In the genomic region with DNA sequence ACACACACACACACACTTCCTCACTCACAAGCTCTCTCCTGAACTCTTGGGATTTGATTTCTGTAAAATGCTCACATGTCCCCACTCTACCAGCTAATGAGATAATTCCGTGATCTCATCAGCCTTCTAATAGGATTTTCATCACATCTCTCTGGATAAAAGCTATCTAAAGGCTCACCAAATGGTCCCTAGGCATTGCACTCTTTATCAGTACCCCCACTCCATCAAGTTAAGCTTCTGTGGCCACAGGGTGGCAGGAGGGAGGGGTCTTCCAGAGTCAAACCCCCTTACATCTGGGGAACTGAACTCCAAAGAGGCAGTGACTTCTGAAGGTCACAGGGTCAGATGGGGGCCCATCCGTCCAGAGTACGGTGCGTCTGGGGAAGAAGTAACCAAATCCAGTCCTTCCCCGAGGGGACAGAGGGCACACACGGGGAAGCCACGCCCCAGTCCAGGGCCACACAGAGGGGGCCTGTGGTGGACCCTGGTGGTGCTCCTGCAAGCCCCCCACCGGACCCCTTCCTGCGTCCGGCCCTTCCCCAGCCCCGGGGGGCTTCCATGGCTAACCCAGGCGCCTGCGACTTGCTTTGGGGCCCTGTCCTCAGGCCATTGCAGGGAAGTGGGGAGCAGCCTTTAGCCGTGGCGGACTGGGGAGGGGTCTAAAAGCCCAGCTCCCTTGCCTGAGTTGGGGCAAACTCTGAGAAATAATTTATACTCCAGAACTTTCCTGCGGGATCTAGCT, we compare ENCODE assay signal across 26 cellular contexts. TPM values are rescaled to one million over a fixed set of nuclear protein-coding genes. Genes with fewer than 3 reads are reported as not detected.
"Had no signal": no experiment of that assay in that cellular context is flagged by ENCODE, and none has a peak within 500 bp of the region (broad histone marks: within the 10 kb centered on the region; RNA-seq: fewer than 3 reads in every experiment).

No MANE protein-coding gene starts in this region.

- H3K36me3 ChIP-seq: ascending aorta, esophagus muscularis mucosa, gastroesophageal sphincter, heart right ventricle, left lung, tibial nerve had no signal

- H3K36me3 Mint-ChIP-seq: activated naive CD4-positive, alpha-beta T cell treated with anti-CD3 and anti-CD28 coated beads, Interleukin-2, amount 50 U/mL, for 24 hours; naive B cell had no signal

- H3K4me1 ChIP-seq: ascending aorta had no signal

- H3K27me3 Mint-ChIP-seq: activated naive CD4-positive, alpha-beta T cell treated with anti-CD3 and anti-CD28 coated beads, Interleukin-2, amount 50 U/mL, for 24 hours had no signal

- H3K9me3 ChIP-seq: ascending aorta, esophagus muscularis mucosa, gastroesophageal sphincter, heart right ventricle, left lung, tibial nerve had no signal

- FAIRE-seq: urothelium cell line had no signal

- DNase-seq: activated CD4-positive, alpha-beta T cell treated with anti-CD3 and anti-CD28 coated beads, Interleukin-2, amount 50 U/mL, for 1 hour; activated gamma-delta T cell; effector CD8-positive, alpha-beta T cell; heart right ventricle; left lung; naive B cell; stimulated activated CD4-positive, alpha-beta T cell treated with anti-CD3 and anti-CD28 coated beads, Interleukin-12 subunit alpha, Interleukin-12 subunit beta, amount 100 ng/mL, for 4 hours; stimulated activated CD4-positive, alpha-beta T cell treated with anti-CD3 and anti-CD28 coated beads, Interleukin-1b, Interleukin-23, amount 100 ng/mL, for 48 hours; stimulated activated CD8-positive, alpha-beta memory T cell treated with anti-CD3 and anti-CD28 coated beads, Interleukin-4, amount 100 ng/mL, for 48 hours; stimulated activated naive CD4-positive, alpha-beta T cell; substantia nigra had no signal

- H3K27ac ChIP-seq: ascending aorta, esophagus muscularis mucosa, gastroesophageal sphincter, heart right ventricle, left lung, tibial nerve had no signal

- H3K4me3 Mint-ChIP-seq: activated naive CD4-positive, alpha-beta T cell treated with anti-CD3 and anti-CD28 coated beads, Interleukin-2, amount 50 U/mL, for 24 hours; naive B cell; neural crest cell had no signal

- H3K4me3 ChIP-seq: ascending aorta, esophagus muscularis mucosa, gastroesophageal sphincter, heart right ventricle, left lung, tibial nerve had no signal

- H3K27me3 ChIP-seq: ascending aorta, esophagus muscularis mucosa had no signal

- H3K9me3 Mint-ChIP-seq: activated naive CD4-positive, alpha-beta T cell treated with anti-CD3 and anti-CD28 coated beads, Interleukin-2, amount 50 U/mL, for 24 hours; neural crest cell had no signal

- ATAC-seq: activated CD4-positive, CD25-positive, alpha-beta regulatory T cell treated with anti-CD3 and anti-CD28 coated beads, Interleukin-2, amount 50 U/mL, for 24 hours; gastroesophageal sphincter; heart right ventricle; left lung had no signal

- H3K27ac Mint-ChIP-seq: activated naive CD4-positive, alpha-beta T cell treated with anti-CD3 and anti-CD28 coated beads, Interleukin-2, amount 50 U/mL, for 24 hours; naive B cell; progenitor cell of endocrine pancreas had no signal

- H3K4me1 Mint-ChIP-seq: neural crest cell had no signal

RNA-seq across cellular contexts. Expression of a gene that starts 25.5 kb away (rescaled TPM):
- total RNA-seq: activated CD8-positive, alpha-beta memory T cell treated with anti-CD3 and anti-CD28 coated beads for 36 hours; ascending aorta; bronchial epithelial cell; cerebellum; esophagus muscularis mucosa; gastroesophageal sphincter; kidney epithelial cell; left lung; lung microvascular endothelial cell; mononuclear cell; neural crest cell; progenitor cell of endocrine pancreas; tibial nerve had no signal

RNA-seq across cellular contexts. Expression of a gene that starts 43.9 kb away (rescaled TPM):
- total RNA-seq: activated CD8-positive, alpha-beta memory T cell treated with anti-CD3 and anti-CD28 coated beads for 36 hours; ascending aorta; bronchial epithelial cell; cerebellum; kidney epithelial cell; neural crest cell; progenitor cell of endocrine pancreas; tibial nerve had no signal
